In genomic region chr5:91345466-91345865, GRCh38 we compare ENCODE assay signal across 24 cellular contexts.
"Had no signal": no experiment of that assay in that cellular context is flagged by ENCODE, and none has a peak within 500 bp of the region (broad histone marks: within the 10 kb centered on the region; RNA-seq: fewer than 3 reads in every experiment).

No MANE protein-coding gene starts in this region.

- H3K9me3 ChIP-seq: left lung, mucosa of descending colon, prostate gland, spleen, testis, upper lobe of left lung had no signal

- DNase-seq: cerebellar nuclear complex; dorsolateral prefrontal cortex; effector CD4-positive, alpha-beta T cell; hypothalamus; immature natural killer cell; islet precursor cell; left lung; mesenchymal stem cell; mucosa of descending colon; naive B cell; right cardiac atrium; spleen; stimulated activated CD4-positive, alpha-beta T cell treated with anti-CD3 and anti-CD28 coated beads, Interleukin-4, amount 100 ng/mL, for 4 hours; stimulated activated naive CD8-positive, alpha-beta T cell treated with anti-CD3 and anti-CD28 coated beads, Interleukin-15, Interleukin-2, amounts not matched to agents 100 U/mL and 50 U/mL, for 24 hours; substantia nigra; testis; upper lobe of left lung had no signal

- H3K36me3 ChIP-seq: left lung, neural progenitor cell, prostate gland, spleen, tibial nerve, upper lobe of left lung had no signal

- H3K4me3 ChIP-seq: dorsolateral prefrontal cortex, left lung, mucosa of descending colon, neural progenitor cell, prostate gland, skin epidermis, spleen, testis, tibial nerve, upper lobe of left lung had no signal

- H3K27me3 ChIP-seq: dorsolateral prefrontal cortex, left lung, neural progenitor cell, spleen, testis, tibial nerve, upper lobe of left lung had no signal

- ATAC-seq: esophagus mucosa; left lung; mucosa of descending colon; natural killer cell treated with Interleukin-12 subunit alpha and Interleukin-12 subunit beta and Interleukin-15 and Interleukin-18, amount 100 ng/mL, for 72 hours; right cardiac atrium; stimulated activated memory B cell treated with anti-CD40 and anti-IgM and Interleukin-4, amounts not matched to agents 10 μg/mL and 1 μg/mL and 100 μg/mL, for 72 hours; stimulated activated naive CD8-positive, alpha-beta T cell treated with anti-CD3 and anti-CD28 coated beads, Interleukin-15, Interleukin-2, amounts not matched to agents 100 U/mL and 50 U/mL, for 24 hours had no signal
